Comparison of ENCODE assay signal across 8 cellular contexts in the genomic region with DNA sequence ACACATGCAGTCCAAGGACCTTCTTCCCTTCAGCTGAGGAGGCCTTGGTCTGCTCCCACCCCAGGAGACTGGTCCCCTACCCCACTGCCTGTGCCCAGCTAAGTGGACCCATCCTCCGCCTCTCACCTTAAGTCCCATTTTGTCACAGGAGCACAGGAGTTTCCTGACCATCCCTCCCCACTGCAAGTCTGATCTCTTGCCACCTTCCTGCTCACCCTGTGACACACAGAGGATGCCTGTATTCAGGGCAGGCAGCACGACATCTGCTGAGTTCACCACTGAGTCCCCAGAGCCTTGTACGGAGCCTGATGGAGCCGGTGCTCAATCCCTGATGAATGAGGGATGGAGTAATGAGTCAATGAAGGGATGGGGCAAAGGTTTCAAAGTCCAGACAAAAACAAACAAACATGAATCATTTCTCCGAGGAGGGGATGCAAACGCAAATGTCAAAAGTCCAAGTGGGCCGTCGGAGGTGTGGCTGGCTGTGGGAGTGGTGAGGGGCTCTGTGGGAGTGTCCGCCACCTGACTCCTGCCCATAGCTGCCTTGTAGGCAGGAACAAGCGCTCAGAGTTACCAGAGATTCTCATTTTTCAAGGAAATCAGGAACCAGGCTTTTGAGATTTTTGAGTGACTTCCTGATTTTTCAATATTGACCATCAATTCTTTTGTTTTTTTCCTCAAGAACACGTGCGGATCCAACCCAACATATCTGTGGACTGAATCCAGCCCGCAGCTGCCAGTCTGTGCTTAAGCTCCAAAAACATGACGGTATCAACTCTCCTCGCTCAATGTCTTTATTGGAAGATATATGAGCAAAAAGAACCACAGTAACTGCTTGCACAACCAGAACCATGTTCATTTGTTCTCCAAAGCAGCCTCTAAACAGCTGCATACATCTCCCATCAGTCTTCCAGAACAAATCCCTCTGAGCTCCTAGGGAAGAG. TPM values are rescaled to one million over a fixed set of nuclear protein-coding genes. Genes with fewer than 3 reads are reported as not detected.
DNase-seq lines count a peak whose midpoint lies in the region; ATAC-seq and TF ChIP-seq lines count a peak whose summit lies in the region.

No MANE protein-coding gene starts in this region.

- H3K4me3 Mint-ChIP-seq in activated CD8-positive, alpha-beta T cell treated with anti-CD3 and anti-CD28 coated beads for 36 hours, result peak overlapping the region; percentile 52
- H3K4me3 Mint-ChIP-seq in type B pancreatic cell, result peak overlapping the region; percentile 50

- H3K27ac Mint-ChIP-seq in activated CD8-positive, alpha-beta T cell treated with anti-CD3 and anti-CD28 coated beads for 36 hours, result peak overlapping the region; percentile 92
- peak overlapping the region; percentile 87 for H3K27ac Mint-ChIP-seq in type B pancreatic cell

- ATAC-seq in heart left ventricle, result no peak
- ATAC-seq in left cardiac atrium, result no peak
- ATAC-seq in activated CD8-positive, alpha-beta T cell treated with anti-CD3 and anti-CD28 coated beads for 36 hours, result no peak
- no peak for ATAC-seq in GM18907 (IDR thresholded peaks at IDR 0.05; ENCODE audit: unreplicated experiment)
- no peak for ATAC-seq in omental fat pad (ENCODE audit: low FRiP score)

- TF ChIP-seq CTCF in heart left ventricle (IDR thresholded peaks at IDR 0.05), result no peak
- no peak for TF ChIP-seq CTCF in activated CD8-positive, alpha-beta T cell treated with anti-CD3 and anti-CD28 coated beads for 36 hours (IDR thresholded peaks at IDR 0.05)
- TF ChIP-seq CTCF in liver (IDR thresholded peaks at IDR 0.05; ENCODE audit: low read depth, low read length, missing input control), result no peak
- no peak for TF ChIP-seq CTCF in type B pancreatic cell (conservative IDR thresholded peaks at IDR 0.05)
- TF ChIP-seq CTCF in omental fat pad (IDR thresholded peaks at IDR 0.05), result no peak

- TF ChIP-seq RAD21 in liver (IDR thresholded peaks at IDR 0.05), result peak; percentile 54 to 67

- H3K9me3 ChIP-seq in heart left ventricle (no peaks in the 10 kb centered on the region), liver (ENCODE audit: control insufficient read depth in 4 of 4, low read length in 3 of 4) (no peaks in the 10 kb centered on the region)

- peak overlapping the region; percentile 14 to 96 (median 64) for H3K27ac ChIP-seq in heart left ventricle
- H3K27ac ChIP-seq in liver (ENCODE audit: low read depth in 1 of 2, low read length in 2 of 2), result peak overlapping the region; percentile 72 to 81

- H3K4me3 ChIP-seq in heart left ventricle (peak overlapping the region in 2 of 12 donors; percentile 17), liver (ENCODE audit: low read depth in 1 of 3, low read length in 3 of 3) (no peak overlapping the region)

- 76 to 86% (median 83%) methylated on average over 15 of the region's 15 CpGs for WGBS in heart left ventricle, 4 donors
- WGBS in liver, result 39% methylated on average over 15 of the region's 15 CpGs

- intact Hi-C loops in heart left ventricle (cut with DNase I) (loop anchor here (2.0 to 10.0 kb wide), 9 partner anchors 27 to 128 kb away; no protein-coding TSS in a partner anchor), left cardiac atrium (cut with DNase I) (loop anchor here (5.0 to 10.0 kb wide), 3 partner anchors 61 to 133 kb away; no protein-coding TSS in a partner anchor)
- intact Hi-C loops in activated CD8-positive, alpha-beta T cell treated with anti-CD3 and anti-CD28 coated beads for 36 hours (cut with micrococcal nuclease), result loop anchor here (10.0 kb wide), 1 partner anchor 481 kb away; no protein-coding TSS in a partner anchor

- H3K9me3 Mint-ChIP-seq in activated CD8-positive, alpha-beta T cell treated with anti-CD3 and anti-CD28 coated beads for 36 hours, result no peaks in the 10 kb centered on the region
- H3K9me3 Mint-ChIP-seq in type B pancreatic cell, result no peaks in the 10 kb centered on the region

- peak in 1 of 5 donors; percentile 20 for DNase-seq in heart left ventricle
- no peak for DNase-seq in left cardiac atrium
- no peak for DNase-seq in activated CD8-positive, alpha-beta T cell treated with anti-CD3 and anti-CD28 coated beads for 36 hours
- no peak for DNase-seq in type B pancreatic cell (ENCODE audit: extremely low spot score, unreplicated experiment)
- DNase-seq in hippocampal formation (lab: John Stamatoyannopoulos, UW), result no peak
- no peak for DNase-seq in omental fat pad (ENCODE audit: low spot score)

- peaks cover 81% of the 10 kb centered on the region for H3K4me1 Mint-ChIP-seq in activated CD8-positive, alpha-beta T cell treated with anti-CD3 and anti-CD28 coated beads for 36 hours (ENCODE audit: low read depth)
- H3K4me1 Mint-ChIP-seq in type B pancreatic cell (ENCODE audit: unreplicated experiment), result peaks cover 64% of the 10 kb centered on the region

- POLR2A ChIA-PET in activated CD8-positive, alpha-beta T cell treated with anti-CD3 and anti-CD28 coated beads for 36 hours (lab: Charles Lee), result interaction anchor here (0.5 to 10.5 kb wide), 10 partner anchors 20 to 100 kb away, joined by 3 to 119 read pairs (median 4); no protein-coding TSS in a partner anchor

- H3K36me3 Mint-ChIP-seq in activated CD8-positive, alpha-beta T cell treated with anti-CD3 and anti-CD28 coated beads for 36 hours (ENCODE audit: low read depth), result peaks cover 35% of the 10 kb centered on the region
- H3K36me3 Mint-ChIP-seq in type B pancreatic cell, result peaks cover 9% of the 10 kb centered on the region

- H3K27me3 Mint-ChIP-seq in activated CD8-positive, alpha-beta T cell treated with anti-CD3 and anti-CD28 coated beads for 36 hours, result no peaks in the 10 kb centered on the region
- H3K27me3 Mint-ChIP-seq in type B pancreatic cell, result no peaks in the 10 kb centered on the region

- no peaks in the 10 kb centered on the region for H3K27me3 ChIP-seq in heart left ventricle
- no peaks in the 10 kb centered on the region for H3K27me3 ChIP-seq in liver (ENCODE audit: control insufficient read depth in 4 of 4, insufficient read depth in 4 of 4, low read length in 3 of 4)

- no peak for TF ChIP-seq POLR2A in heart left ventricle (IDR thresholded peaks at IDR 0.05)

- H3K9ac ChIP-seq in liver (ENCODE audit: low read depth in 1 of 2, low read length in 2 of 2), result peak overlapping the region in 1 of 2 donors; percentile 55

- H3K4me1 ChIP-seq in heart left ventricle (peaks cover 15 to 89% (median 69%) of the 10 kb centered on the region in 12 donors), liver (ENCODE audit: control insufficient read depth in 4 of 4, insufficient read depth in 4 of 4, low read length in 3 of 4) (peaks cover 30 to 72% (median 65%) of the 10 kb centered on the region in 4 donors)

- H3K36me3 ChIP-seq in heart left ventricle (peaks cover 0 to 9% (median 0%) of the 10 kb centered on the region in 9 donors), liver (ENCODE audit: control insufficient read depth in 4 of 4, insufficient read depth in 3 of 4, low read depth in 1 of 4, low read length in 3 of 4) (no peaks in the 10 kb centered on the region)

- CTCF ChIA-PET in activated CD8-positive, alpha-beta T cell treated with anti-CD3 and anti-CD28 coated beads for 36 hours (lab: Charles Lee), result interaction anchor here (0.7 to 5.0 kb wide), 5 partner anchors 6 to 144 kb away, joined by 3 to 65 read pairs (median 3); no protein-coding TSS in a partner anchor

TF ChIP-seq in liver, 16 proteins besides CTCF, POLR2A, EP300 and RAD21 (continues in another document):
- TF ChIP-seq HNF4A (conservative IDR thresholded peaks at IDR 0.05) (peak; percentile 99), YY1 (IDR thresholded peaks at IDR 0.05) (peak; percentile 61), GABPA (IDR thresholded peaks at IDR 0.05 in 1 of 2, conservative IDR thresholded peaks at IDR 0.05 in 1 of 2) (no peak), JUND (IDR thresholded peaks at IDR 0.05) (peak; percentile 97 to 98), ZBTB33 (IDR thresholded peaks at IDR 0.05) (peak; percentile 42), NR2F2 (IDR thresholded peaks at IDR 0.05) (no peak), HNF4G (IDR thresholded peaks at IDR 0.05) (peak; percentile 99)

RNA-seq across cellular contexts. Expression of gene RAPGEF1, which starts 4.4 kb away (rescaled TPM):
- total RNA-seq in heart left ventricle (100 to 1,000 TPM in 7 of 9 donors, 10 to 100 TPM in 2; 81.9 to 161 (median 116) TPM), left cardiac atrium (100 to 1,000 TPM; 108 to 109 TPM), liver (10 to 100 TPM; 14.1 to 19.6 TPM), type B pancreatic cell (ENCODE audit: low replicate concordance) (45.9 and 51.5 TPM in 2 replicates), omental fat pad (10 to 100 TPM; 37.5 to 89.0 (median 62.8) TPM)
- polyA plus RNA-seq in heart left ventricle (100 to 1,000 TPM in 1 of 2 donors, 10 to 100 TPM in 1; 50.6 to 114 TPM), liver (10 to 100 TPM in 1 of 2 donors, 1 to 10 TPM in 1; 5.6 to 19.7 TPM)
- 10 to 100 TPM; 84.5 to 85.2 TPM for total RNA-seq in activated CD8-positive, alpha-beta T cell treated with anti-CD3 and anti-CD28 coated beads for 36 hours
